ENCODE assay signal across 1 cellular context in genomic region chr7:86643478-86644281, GRCh38.
TF ChIP-seq lines count a peak whose summit lies in the region.

TSS of gene GRM3 (plus strand) at chr7:86643909. CDS start at chr7:86765146, 121,237 bp downstream.

TF ChIP-seq in K562, 482 proteins besides CTCF, POLR2A, EP300 and RAD21 (continued from another document):
- no peak for TF ChIP-seq ZNF518B (CRISPR knock-in tag; IDR thresholded peaks at IDR 0.05)
